In the genomic region with DNA sequence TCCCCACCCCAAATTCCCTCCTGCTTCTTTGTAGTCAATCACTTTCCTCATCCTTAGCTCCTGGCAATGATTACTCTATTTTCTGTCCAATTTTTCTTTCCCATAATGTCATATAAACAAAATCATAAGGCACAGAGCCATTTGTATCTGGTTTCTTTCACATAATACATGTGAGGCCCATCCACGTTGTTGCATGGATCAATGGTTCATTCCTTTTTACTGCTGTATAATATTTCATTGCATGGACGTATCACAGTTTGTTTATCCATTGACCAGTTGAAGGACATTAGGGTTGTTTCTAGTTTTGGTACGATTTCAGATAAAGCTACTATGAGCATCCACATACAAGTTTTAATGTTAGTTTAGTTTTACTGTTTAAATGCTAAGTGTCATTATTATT, we compare ENCODE assay signal across 28 cellular contexts.
"Had no signal": no experiment of that assay in that cellular context is flagged by ENCODE, and none has a peak within 500 bp of the region (broad histone marks: within the 10 kb centered on the region; RNA-seq: fewer than 3 reads in every experiment).

No MANE protein-coding gene starts in this region.

- H3K4me3 Mint-ChIP-seq: stimulated activated effector memory CD8-positive, alpha-beta T cell treated with anti-CD3 and anti-CD28 coated beads, Interleukin-12 subunit alpha, Interleukin-12 subunit beta, amount 100 ng/mL, for 72 hours; stimulated activated memory B cell treated with anti-CD40 and anti-IgM and Interleukin-4, amounts not matched to agents 10 μg/mL and 1 μg/mL and 100 μg/mL, for 72 hours; stimulated activated naive B cell treated with anti-CD40 and anti-IgM and Interleukin-4, amounts not matched to agents 10 μg/mL and 1 μg/mL and 100 μg/mL, for 72 hours; stimulated activated naive CD8-positive, alpha-beta T cell treated with anti-CD3 and anti-CD28 coated beads, Interleukin-15, amount 100 ng/mL, for 72 hours; stimulated activated naive CD8-positive, alpha-beta T cell treated with anti-CD3 and anti-CD28 coated beads, Interleukin-15, Interleukin-2, amounts not matched to agents 100 ng/mL and 50 ng/mL, for 24 hours; type B pancreatic cell had no signal

- H3K27ac ChIP-seq: stomach, suprapubic skin, testis, thoracic aorta, thyroid gland, tibial artery, tibial nerve, transverse colon, upper lobe of left lung, upper lobe of right lung, uterus, vagina had no signal

- H3K4me3 ChIP-seq: stomach, suprapubic skin, testis, thoracic aorta, thyroid gland, tibial artery, tibial nerve, transverse colon, upper lobe of left lung, upper lobe of right lung, uterus, vagina had no signal

- H3K4me1 ChIP-seq: testis, upper lobe of right lung, uterus, vagina had no signal

- H3K9me3 Mint-ChIP-seq: type B pancreatic cell had no signal

- H3K36me3 Mint-ChIP-seq: stimulated activated effector memory CD8-positive, alpha-beta T cell treated with anti-CD3 and anti-CD28 coated beads, Interleukin-12 subunit alpha, Interleukin-12 subunit beta, amount 100 ng/mL, for 72 hours; stimulated activated memory B cell treated with anti-CD40 and anti-IgM and Interleukin-4, amounts not matched to agents 10 μg/mL and 1 μg/mL and 100 μg/mL, for 72 hours; stimulated activated naive B cell treated with anti-CD40 and anti-IgM and Interleukin-4, amounts not matched to agents 10 μg/mL and 1 μg/mL and 100 μg/mL, for 72 hours; type B pancreatic cell had no signal

- DNase-seq: stimulated activated CD4-positive, alpha-beta T cell treated with anti-CD3 and anti-CD28 coated beads, Interleukin-2, amount 100 ng/mL, for 48 hours; stimulated activated CD4-positive, alpha-beta T cell treated with anti-CD3 and anti-CD28 coated beads, Interleukin-4, amount 100 ng/mL, for 1 hour; stimulated activated CD4-positive, alpha-beta T cell treated with anti-CD3 and anti-CD28 coated beads, Interleukin-4, amount 100 ng/mL, for 24 hours; stimulated activated CD4-positive, alpha-beta T cell treated with anti-CD3 and anti-CD28 coated beads, Interleukin-4, amount 100 ng/mL, for 4 hours; stimulated activated CD8-positive, alpha-beta memory T cell treated with anti-CD3 and anti-CD28 coated beads, Interleukin-4, amount 100 ng/mL, for 48 hours; stimulated activated naive B cell treated with anti-CD40 and anti-IgM and Interleukin-4, amounts not matched to agents 10 μg/mL and 1 μg/mL and 100 μg/mL, for 72 hours; stimulated activated naive CD4-positive, alpha-beta T cell; stimulated activated naive CD4-positive, alpha-beta T cell treated with Interleukin-2 at 50 U/mL for 16 hours; stimulated activated naive CD8-positive, alpha-beta T cell treated with anti-CD3 and anti-CD28 coated beads, Interleukin-15, amount 100 ng/mL, for 72 hours; stimulated activated naive CD8-positive, alpha-beta T cell treated with anti-CD3 and anti-CD28 coated beads, Interleukin-15, Interleukin-2, amounts not matched to agents 100 U/mL and 50 U/mL, for 24 hours; stomach; substantia nigra; testis; thyroid gland; tibial artery; transverse colon; trophoblast cell; upper lobe of left lung; upper lobe of right lung; uterus had no signal

- H3K4me1 Mint-ChIP-seq: stimulated activated effector memory CD8-positive, alpha-beta T cell treated with anti-CD3 and anti-CD28 coated beads, Interleukin-12 subunit alpha, Interleukin-12 subunit beta, amount 100 ng/mL, for 72 hours; stimulated activated memory B cell treated with anti-CD40 and anti-IgM and Interleukin-4, amounts not matched to agents 10 μg/mL and 1 μg/mL and 100 μg/mL, for 72 hours; stimulated activated naive B cell treated with anti-CD40 and anti-IgM and Interleukin-4, amounts not matched to agents 10 μg/mL and 1 μg/mL and 100 μg/mL, for 72 hours; stimulated activated naive CD8-positive, alpha-beta T cell treated with anti-CD3 and anti-CD28 coated beads, Interleukin-15, amount 100 ng/mL, for 72 hours had no signal

- H3K27me3 Mint-ChIP-seq: type B pancreatic cell had no signal

- H3K36me3 ChIP-seq: stomach, suprapubic skin, thoracic aorta, thyroid gland, tibial artery, tibial nerve, transverse colon, upper lobe of left lung, upper lobe of right lung, uterus, vagina had no signal

- H3K27ac Mint-ChIP-seq: stimulated activated effector memory CD8-positive, alpha-beta T cell treated with anti-CD3 and anti-CD28 coated beads, Interleukin-12 subunit alpha, Interleukin-12 subunit beta, amount 100 ng/mL, for 72 hours; stimulated activated memory B cell treated with anti-CD40 and anti-IgM and Interleukin-4, amounts not matched to agents 10 μg/mL and 1 μg/mL and 100 μg/mL, for 72 hours; stimulated activated naive B cell treated with anti-CD40 and anti-IgM and Interleukin-4, amounts not matched to agents 10 μg/mL and 1 μg/mL and 100 μg/mL, for 72 hours; stimulated activated naive CD8-positive, alpha-beta T cell treated with anti-CD3 and anti-CD28 coated beads, Interleukin-15, amount 100 ng/mL, for 72 hours; stimulated activated naive CD8-positive, alpha-beta T cell treated with anti-CD3 and anti-CD28 coated beads, Interleukin-15, Interleukin-2, amounts not matched to agents 100 ng/mL and 50 ng/mL, for 24 hours; type B pancreatic cell had no signal

- ATAC-seq: stimulated activated effector memory CD8-positive, alpha-beta T cell treated with anti-CD3 and anti-CD28 coated beads, Interleukin-12 subunit alpha, Interleukin-12 subunit beta, amount 100 ng/mL, for 72 hours; stimulated activated memory B cell treated with anti-CD40 and anti-IgM and Interleukin-4, amounts not matched to agents 10 μg/mL and 1 μg/mL and 100 μg/mL, for 72 hours; stimulated activated naive B cell treated with anti-CD40 and anti-IgM and Interleukin-4, amounts not matched to agents 10 μg/mL and 1 μg/mL and 100 μg/mL, for 72 hours; stimulated activated naive CD8-positive, alpha-beta T cell treated with anti-CD3 and anti-CD28 coated beads, Interleukin-15, amount 100 ng/mL, for 72 hours; stimulated activated naive CD8-positive, alpha-beta T cell treated with anti-CD3 and anti-CD28 coated beads, Interleukin-15, Interleukin-2, amounts not matched to agents 100 U/mL and 50 U/mL, for 24 hours; upper lobe of right lung had no signal

- H3K9me3 ChIP-seq: stomach, suprapubic skin, testis, thoracic aorta, thyroid gland, tibial artery, tibial nerve, transverse colon, upper lobe of left lung, upper lobe of right lung, uterus, vagina had no signal
